In genomic region chr4:5036239-5036638, GRCh38 we compare ENCODE assay signal across 1 cellular context.
TF ChIP-seq lines count a peak whose summit lies in the region.

No MANE protein-coding gene starts in this region.

TF ChIP-seq in K562, 482 proteins besides CTCF, POLR2A, EP300 and RAD21 (continued from another document and continues in another):
- TF ChIP-seq, protein P1, sequence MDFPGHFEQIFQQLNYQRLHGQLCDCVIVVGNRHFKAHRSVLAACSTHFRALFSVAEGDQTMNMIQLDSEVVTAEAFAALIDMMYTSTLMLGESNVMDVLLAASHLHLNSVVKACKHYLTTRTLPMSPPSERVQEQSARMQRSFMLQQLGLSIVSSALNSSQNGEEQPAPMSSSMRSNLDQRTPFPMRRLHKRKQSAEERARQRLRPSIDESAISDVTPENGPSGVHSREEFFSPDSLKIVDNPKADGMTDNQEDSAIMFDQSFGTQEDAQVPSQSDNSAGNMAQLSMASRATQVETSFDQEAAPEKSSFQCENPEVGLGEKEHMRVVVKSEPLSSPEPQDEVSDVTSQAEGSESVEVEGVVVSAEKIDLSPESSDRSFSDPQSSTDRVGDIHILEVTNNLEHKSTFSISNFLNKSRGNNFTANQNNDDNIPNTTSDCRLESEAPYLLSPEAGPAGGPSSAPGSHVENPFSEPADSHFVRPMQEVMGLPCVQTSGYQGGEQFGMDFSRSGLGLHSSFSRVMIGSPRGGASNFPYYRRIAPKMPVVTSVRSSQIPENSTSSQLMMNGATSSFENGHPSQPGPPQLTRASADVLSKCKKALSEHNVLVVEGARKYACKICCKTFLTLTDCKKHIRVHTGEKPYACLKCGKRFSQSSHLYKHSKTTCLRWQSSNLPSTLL (IDR thresholded peaks at IDR 0.05): no peak
- TF ChIP-seq, protein P2, sequence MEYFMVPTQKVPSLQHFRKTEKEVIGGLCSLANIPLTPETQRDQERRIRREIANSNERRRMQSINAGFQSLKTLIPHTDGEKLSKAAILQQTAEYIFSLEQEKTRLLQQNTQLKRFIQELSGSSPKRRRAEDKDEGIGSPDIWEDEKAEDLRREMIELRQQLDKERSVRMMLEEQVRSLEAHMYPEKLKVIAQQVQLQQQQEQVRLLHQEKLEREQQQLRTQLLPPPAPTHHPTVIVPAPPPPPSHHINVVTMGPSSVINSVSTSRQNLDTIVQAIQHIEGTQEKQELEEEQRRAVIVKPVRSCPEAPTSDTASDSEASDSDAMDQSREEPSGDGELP (CRISPR knock-in tag; IDR thresholded peaks at IDR 0.05; ENCODE audit: borderline replicate concordance): no peak
- no peak for TF ChIP-seq HSF4 (CRISPR knock-in tag; IDR thresholded peaks at IDR 0.05; ENCODE audit: borderline replicate concordance)
- TF ChIP-seq KDM5B (IDR thresholded peaks at IDR 0.05; ENCODE audit: insufficient replicate concordance, low read depth, low read length): no peak
- peak; percentile 88 for TF ChIP-seq SMARCE1 (IDR thresholded peaks at IDR 0.05)
- TF ChIP-seq MAFK (IDR thresholded peaks at IDR 0.05; ENCODE audit: low read length): peak; percentile 99
- TF ChIP-seq TRIM24 (IDR thresholded peaks at IDR 0.05): peak; percentile 87 to 90
- no peak for TF ChIP-seq SETDB1 (IDR thresholded peaks at IDR 0.05; ENCODE audit: low read length)
- TF ChIP-seq STAG1 (CRISPR knock-in tag; IDR thresholded peaks at IDR 0.05; ENCODE audit: borderline replicate concordance): no peak
- no peak for TF ChIP-seq ARID3B (CRISPR knock-in tag; IDR thresholded peaks at IDR 0.05; ENCODE audit: borderline replicate concordance)
- no peak for TF ChIP-seq ZKSCAN8 (CRISPR knock-in tag; IDR thresholded peaks at IDR 0.05)
- no peak for TF ChIP-seq ZNF277 (CRISPR knock-in tag; IDR thresholded peaks at IDR 0.05; ENCODE audit: borderline replicate concordance)
- no peak for TF ChIP-seq COPS2 (conservative IDR thresholded peaks at IDR 0.05)
- TF ChIP-seq PML (IDR thresholded peaks at IDR 0.05; ENCODE audit: low read length): peak; percentile 84
- TF ChIP-seq ELF1 (tag; IDR thresholded peaks at IDR 0.05): no peak
- no peak for TF ChIP-seq ESRRB (CRISPR knock-in tag; IDR thresholded peaks at IDR 0.05; ENCODE audit: borderline replicate concordance)
- no peak for TF ChIP-seq SMARCA5 (IDR thresholded peaks at IDR 0.05)
- TF ChIP-seq EZH2 (IDR thresholded peaks at IDR 0.05; ENCODE audit: borderline replicate concordance, low read depth, low read length): no peak
- TF ChIP-seq NFATC3 (IDR thresholded peaks at IDR 0.05): no peak
- TF ChIP-seq, protein P3, sequence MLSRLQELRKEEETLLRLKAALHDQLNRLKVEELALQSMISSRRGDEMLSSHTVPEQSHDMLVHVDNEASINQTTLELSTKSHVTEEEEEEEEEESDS (CRISPR knock-in tag; IDR thresholded peaks at IDR 0.05): no peak
- no peak for TF ChIP-seq ZSCAN32 (CRISPR knock-in tag; IDR thresholded peaks at IDR 0.05)
- no peak for TF ChIP-seq ZNF408 (CRISPR knock-in tag; IDR thresholded peaks at IDR 0.05; ENCODE audit: low read depth)
- TF ChIP-seq GATAD2B (IDR thresholded peaks at IDR 0.05; ENCODE audit: borderline replicate concordance): no peak
- no peak for TF ChIP-seq ZNF76 (CRISPR knock-in tag; IDR thresholded peaks at IDR 0.05; ENCODE audit: borderline replicate concordance)
- no peak for TF ChIP-seq ZNF695 (CRISPR knock-in tag; IDR thresholded peaks at IDR 0.05)
- no peak for TF ChIP-seq NCOA6 (IDR thresholded peaks at IDR 0.05)
- no peak for TF ChIP-seq ESRRA (IDR thresholded peaks at IDR 0.05; ENCODE audit: borderline replicate concordance, low read depth)
- TF ChIP-seq ZNF655 (CRISPR knock-in tag; IDR thresholded peaks at IDR 0.05): no peak
- no peak for TF ChIP-seq NR0B1 (IDR thresholded peaks at IDR 0.05; ENCODE audit: partially characterized antibody)
- TF ChIP-seq MTA3 (IDR thresholded peaks at IDR 0.05; ENCODE audit: borderline replicate concordance): 0 out of 2 replicates have a peak, but pooled peaks have one; percentile 57
- peak; percentile 94 for TF ChIP-seq SMARCA4 (IDR thresholded peaks at IDR 0.05)
- TF ChIP-seq, protein P4, sequence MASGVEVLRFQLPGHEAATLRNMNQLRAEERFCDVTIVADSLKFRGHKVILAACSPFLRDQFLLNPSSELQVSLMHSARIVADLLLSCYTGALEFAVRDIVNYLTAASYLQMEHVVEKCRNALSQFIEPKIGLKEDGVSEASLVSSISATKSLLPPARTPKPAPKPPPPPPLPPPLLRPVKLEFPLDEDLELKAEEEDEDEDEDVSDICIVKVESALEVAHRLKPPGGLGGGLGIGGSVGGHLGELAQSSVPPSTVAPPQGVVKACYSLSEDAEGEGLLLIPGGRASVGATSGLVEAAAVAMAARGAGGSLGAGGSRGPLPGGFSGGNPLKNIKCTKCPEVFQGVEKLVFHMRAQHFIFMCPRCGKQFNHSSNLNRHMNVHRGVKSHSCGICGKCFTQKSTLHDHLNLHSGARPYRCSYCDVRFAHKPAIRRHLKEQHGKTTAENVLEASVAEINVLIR (CRISPR knock-in tag; IDR thresholded peaks at IDR 0.05): no peak
- TF ChIP-seq SLC30A9 (CRISPR knock-in tag; IDR thresholded peaks at IDR 0.05): no peak
- TF ChIP-seq TOE1 (IDR thresholded peaks at IDR 0.05; ENCODE audit: borderline replicate concordance): no peak
- TF ChIP-seq TOE1 (CRISPR knock-in tag; IDR thresholded peaks at IDR 0.05; ENCODE audit: borderline replicate concordance, low read depth): no peak
- no peak for TF ChIP-seq ZNF740 (CRISPR knock-in tag; IDR thresholded peaks at IDR 0.05)
- no peak for TF ChIP-seq ZNF740 (tag; IDR thresholded peaks at IDR 0.05)
- TF ChIP-seq, protein P5, sequence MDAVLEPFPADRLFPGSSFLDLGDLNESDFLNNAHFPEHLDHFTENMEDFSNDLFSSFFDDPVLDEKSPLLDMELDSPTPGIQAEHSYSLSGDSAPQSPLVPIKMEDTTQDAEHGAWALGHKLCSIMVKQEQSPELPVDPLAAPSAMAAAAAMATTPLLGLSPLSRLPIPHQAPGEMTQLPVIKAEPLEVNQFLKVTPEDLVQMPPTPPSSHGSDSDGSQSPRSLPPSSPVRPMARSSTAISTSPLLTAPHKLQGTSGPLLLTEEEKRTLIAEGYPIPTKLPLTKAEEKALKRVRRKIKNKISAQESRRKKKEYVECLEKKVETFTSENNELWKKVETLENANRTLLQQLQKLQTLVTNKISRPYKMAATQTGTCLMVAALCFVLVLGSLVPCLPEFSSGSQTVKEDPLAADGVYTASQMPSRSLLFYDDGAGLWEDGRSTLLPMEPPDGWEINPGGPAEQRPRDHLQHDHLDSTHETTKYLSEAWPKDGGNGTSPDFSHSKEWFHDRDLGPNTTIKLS (IDR thresholded peaks at IDR 0.05; ENCODE audit: borderline replicate concordance, low read depth): no peak
- no peak for TF ChIP-seq AFF4 (CRISPR knock-in tag; IDR thresholded peaks at IDR 0.05)
- TF ChIP-seq ZNF644 (tag; IDR thresholded peaks at IDR 0.05; ENCODE audit: low read depth): 0 out of 2 replicates have a peak, but pooled peaks have one; percentile 15
- TF ChIP-seq EGR1 (conservative IDR thresholded peaks at IDR 0.05): no peak
- TF ChIP-seq PATZ1 (CRISPR knock-in tag; IDR thresholded peaks at IDR 0.05; ENCODE audit: borderline replicate concordance): no peak
- TF ChIP-seq DDX20 (tag; IDR thresholded peaks at IDR 0.05; ENCODE audit: low read depth): no peak
- no peak for TF ChIP-seq CBX5 (IDR thresholded peaks at IDR 0.05; ENCODE audit: borderline replicate concordance, low read depth)
- no peak for TF ChIP-seq RBM22 (IDR thresholded peaks at IDR 0.05; ENCODE audit: low read depth, low read length, poor library complexity, severe bottlenecking)
